28 cellular contexts compared by ENCODE assay signal in genomic region chr10:34717429-34717828, GRCh38.
DNase-seq lines count a peak whose midpoint lies in the region; ATAC-seq and TF ChIP-seq lines count a peak whose summit lies in the region.
"Had no signal": no experiment of that assay in that cellular context is flagged by ENCODE, and none has a peak within 500 bp of the region (broad histone marks: within the 10 kb centered on the region; RNA-seq: fewer than 3 reads in every experiment).

No MANE protein-coding gene starts in this region.

- BruUV-seq in PC-3 (replicated peaks; lab: Mats Ljungman, UMichigan), result no TSS peak

- peaks cover 2% of the 10 kb centered on the region for H3K36me3 Mint-ChIP-seq in progenitor cell of endocrine pancreas (ENCODE audit: insufficient read depth)
- no peaks in the 10 kb centered on the region for H3K36me3 Mint-ChIP-seq in activated naive CD8-positive, alpha-beta T cell treated with anti-CD3 and anti-CD28 coated beads for 36 hours
- H3K36me3 Mint-ChIP-seq in CD14-positive monocyte, result no peaks in the 10 kb centered on the region
- H3K36me3 Mint-ChIP-seq: activated naive CD8-positive, alpha-beta T cell treated with anti-CD3 and anti-CD28 coated beads, Interleukin-2, amount 10 ng/mL, durations not matched to agents 7 days and 5 days; immature natural killer cell; naive B cell had no signal

- POLR2A ChIA-PET in PC-3 (lab: Charles Lee; ENCODE audit: unreplicated experiment), result no interaction called here

- peaks cover 55% of the 10 kb centered on the region for H3K4me1 ChIP-seq in PC-3 (ENCODE audit: insufficient read depth, low read length)

- H3K27me3 ChIP-seq in PC-3 (ENCODE audit: low read length), result no peaks in the 10 kb centered on the region
- H3K27me3 ChIP-seq: gastrocnemius medialis, sigmoid colon, SJCRH30, tibial nerve had no signal

- no peak overlapping the region for H3K9ac ChIP-seq in PC-3 (ENCODE audit: low read length)

- H3K4me2 ChIP-seq in PC-3 (ENCODE audit: low read length), result peak overlapping the region; percentile 4

- H3K27ac ChIP-seq in PC-3 (ENCODE audit: low read length), result no peak overlapping the region
- H3K27ac ChIP-seq: sigmoid colon, SJCRH30, tibial nerve had no signal

- H3K4me1 Mint-ChIP-seq in progenitor cell of endocrine pancreas (ENCODE audit: low read depth) (peaks cover 52% of the 10 kb centered on the region), CD14-positive monocyte (peaks cover 1% of the 10 kb centered on the region)
- H3K4me1 Mint-ChIP-seq in activated naive CD8-positive, alpha-beta T cell treated with anti-CD3 and anti-CD28 coated beads for 36 hours, result no peaks in the 10 kb centered on the region
- H3K4me1 Mint-ChIP-seq: activated CD4-positive, alpha-beta T cell treated with anti-CD3 and anti-CD28 coated beads, Interleukin-2, amount 10 ng/mL, durations not matched to agents 24 days and 14 days had no signal

- no peaks in the 10 kb centered on the region for H3K9me3 Mint-ChIP-seq in progenitor cell of endocrine pancreas (ENCODE audit: low read depth)
- no peaks in the 10 kb centered on the region for H3K9me3 Mint-ChIP-seq in activated naive CD8-positive, alpha-beta T cell treated with anti-CD3 and anti-CD28 coated beads for 36 hours
- H3K9me3 Mint-ChIP-seq in CD14-positive monocyte, result peaks cover 0 to 4% (median 0%) of the 10 kb centered on the region in 7 donors
- H3K9me3 Mint-ChIP-seq: activated CD4-positive, alpha-beta T cell treated with anti-CD3 and anti-CD28 coated beads, Interleukin-2, amount 10 ng/mL, durations not matched to agents 24 days and 14 days; activated naive CD8-positive, alpha-beta T cell treated with anti-CD3 and anti-CD28 coated beads, Interleukin-2, amount 10 ng/mL, durations not matched to agents 7 days and 5 days; mesothelial cell of epicardium; naive B cell had no signal

- H3K27me3 Mint-ChIP-seq in progenitor cell of endocrine pancreas (no peaks in the 10 kb centered on the region), CD14-positive monocyte (ENCODE audit: low read depth in 3 of 3) (peaks cover 33 to 81% (median 54%) of the 10 kb centered on the region in 3 donors)
- peaks cover 2% of the 10 kb centered on the region for H3K27me3 Mint-ChIP-seq in activated naive CD8-positive, alpha-beta T cell treated with anti-CD3 and anti-CD28 coated beads for 36 hours
- H3K27me3 Mint-ChIP-seq: activated CD4-positive, alpha-beta T cell treated with anti-CD3 and anti-CD28 coated beads, Interleukin-2, amount 10 ng/mL, durations not matched to agents 24 days and 14 days had no signal

- ATAC-seq in PC-3 (no peak), left colon (peak; percentile 55), HG02973 (IDR thresholded peaks at IDR 0.05; ENCODE audit: unreplicated experiment) (no peak)

- H3K4me3 Mint-ChIP-seq in progenitor cell of endocrine pancreas (ENCODE audit: low read depth), result no peak overlapping the region
- no peak overlapping the region for H3K4me3 Mint-ChIP-seq in activated naive CD8-positive, alpha-beta T cell treated with anti-CD3 and anti-CD28 coated beads for 36 hours
- no peak overlapping the region for H3K4me3 Mint-ChIP-seq in CD14-positive monocyte
- H3K4me3 Mint-ChIP-seq: activated CD4-positive, alpha-beta T cell treated with anti-CD3 and anti-CD28 coated beads, Interleukin-2, amount 10 ng/mL, durations not matched to agents 24 days and 14 days; activated naive CD8-positive, alpha-beta T cell treated with anti-CD3 and anti-CD28 coated beads, Interleukin-2, amount 10 ng/mL, durations not matched to agents 7 days and 5 days; immature natural killer cell; mesothelial cell of epicardium; naive B cell had no signal

- DNase-seq in H4 (ENCODE audit: low spot score), result peak; percentile 33
- no peak for DNase-seq in PC-3
- no peak for DNase-seq in left colon
- DNase-seq in progenitor cell of endocrine pancreas (ENCODE audit: low spot score, unreplicated experiment), result no peak
- DNase-seq in activated naive CD8-positive, alpha-beta T cell treated with anti-CD3 and anti-CD28 coated beads for 36 hours, result no peak
- DNase-seq in superior temporal gyrus (ENCODE audit: extremely low spot score), result no peak
- DNase-seq in CD14-positive monocyte (ENCODE audit: low spot score), result no peak
- DNase-seq: activated CD4-positive, alpha-beta T cell treated with anti-CD3 and anti-CD28 coated beads, Interleukin-2, amount 10 ng/mL, durations not matched to agents 24 days and 14 days; activated effector memory CD4-positive, alpha-beta T cell treated with Interleukin-2 at 50 U/mL for 16 hours; activated naive CD8-positive, alpha-beta T cell treated with anti-CD3 and anti-CD28 coated beads, Interleukin-2, amount 10 ng/mL, durations not matched to agents 7 days and 5 days; aorta; C1 segment of cervical spinal cord; COR-L47; DMS79 treated with DMSO at 0.1 percent for 48 hours; GDM1; immature natural killer cell; naive B cell; NCI-H1048; NCI-H2107; NCI-H748 treated with DMSO at 0.1 percent for 48 hours; sigmoid colon; stimulated activated CD4-positive, alpha-beta T cell treated with anti-CD3 and anti-CD28 coated beads, Interleukin-4, amount 100 ng/mL, for 24 hours; T-helper 9 cell had no signal

- H3K36me3 ChIP-seq in PC-3 (ENCODE audit: low read depth, low read length), result no peaks in the 10 kb centered on the region
- H3K36me3 ChIP-seq: gastrocnemius medialis, sigmoid colon, SJCRH30, tibial nerve had no signal

- intact Hi-C loops in PC-3 (cut with micrococcal nuclease), result no loop called here
- intact Hi-C loops in left colon (cut with DNase I, micrococcal nuclease), result no loop called here
- intact Hi-C loops in CD14-positive monocyte (cut with micrococcal nuclease), result no loop called here

- H3K9me3 ChIP-seq in PC-3 (ENCODE audit: low read length), result no peaks in the 10 kb centered on the region
- H3K9me3 ChIP-seq: gastrocnemius medialis, sigmoid colon, SJCRH30, tibial nerve had no signal

- CTCF ChIA-PET in PC-3 (lab: Charles Lee), result no interaction called here

- no peaks in the 10 kb centered on the region for H3K9me2 ChIP-seq in PC-3 (replicated peaks; ENCODE audit: low read length)

- peaks cover 92% of the 10 kb centered on the region for H3K79me2 ChIP-seq in PC-3 (ENCODE audit: low read length)

- no peak overlapping the region for H2AFZ ChIP-seq in PC-3 (ENCODE audit: low read length)

- H3K4me3 ChIP-seq in PC-3 (ENCODE audit: low read length), result no peak overlapping the region
- H3K4me3 ChIP-seq: gastrocnemius medialis, sigmoid colon, SJCRH30, tibial nerve had no signal

- H3K27ac Mint-ChIP-seq in progenitor cell of endocrine pancreas (peak overlapping the region; percentile 83), CD14-positive monocyte (no peak overlapping the region)
- H3K27ac Mint-ChIP-seq in activated naive CD8-positive, alpha-beta T cell treated with anti-CD3 and anti-CD28 coated beads for 36 hours, result no peak overlapping the region
- H3K27ac Mint-ChIP-seq: activated CD4-positive, alpha-beta T cell treated with anti-CD3 and anti-CD28 coated beads, Interleukin-2, amount 10 ng/mL, durations not matched to agents 24 days and 14 days; activated naive CD8-positive, alpha-beta T cell treated with anti-CD3 and anti-CD28 coated beads, Interleukin-2, amount 10 ng/mL, durations not matched to agents 7 days and 5 days; immature natural killer cell; mesothelial cell of epicardium had no signal

- peaks cover 21% of the 10 kb centered on the region for H4K20me1 ChIP-seq in PC-3 (ENCODE audit: low read length)

- peaks cover 5% of the 10 kb centered on the region for H3F3A ChIP-seq in PC-3 (ENCODE audit: low read length, unreplicated experiment)

- TF ChIP-seq CTCF in PC-3 (conservative IDR thresholded peaks at IDR 0.05; ENCODE audit: low read depth, low read length) (no peak), progenitor cell of endocrine pancreas (IDR thresholded peaks at IDR 0.05; ENCODE audit: unreplicated experiment) (no peak), CD14-positive monocyte (IDR thresholded peaks at IDR 0.05) (no peak)
